ENCODE assay signal across 15 cellular contexts in the genomic region with DNA sequence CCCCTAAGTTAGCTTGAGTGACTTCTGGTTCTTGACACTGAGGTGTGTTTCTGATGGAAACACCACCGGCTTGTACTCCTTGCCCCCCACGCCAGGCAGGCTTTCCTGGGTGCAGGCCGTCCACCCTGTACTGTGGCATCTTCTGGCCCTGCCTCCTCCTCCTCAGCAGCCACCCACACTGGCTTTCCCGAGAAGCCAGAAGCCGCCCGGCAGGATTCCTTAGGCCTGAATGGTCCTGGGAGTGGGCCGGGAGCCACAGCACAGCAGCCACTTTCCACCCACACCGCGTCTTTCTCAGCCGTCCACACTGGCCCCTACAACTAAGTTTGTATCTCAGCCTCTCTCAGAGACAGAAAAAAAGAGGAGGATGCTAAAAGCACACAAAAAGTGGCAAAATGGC. TPM values are rescaled to one million over a fixed set of nuclear protein-coding genes. Genes with fewer than 3 reads are reported as not detected.
A peak's percentile ranks its signal among the peaks of the same experiment; 100 is the strongest.
DNase-seq lines count a peak whose midpoint lies in the region; ATAC-seq and TF ChIP-seq lines count a peak whose summit lies in the region.
"Had no signal": no experiment of that assay in that cellular context is flagged by ENCODE, and none has a peak within 500 bp of the region (broad histone marks: within the 10 kb centered on the region; RNA-seq: fewer than 3 reads in every experiment).

No MANE protein-coding gene starts in this region.

- no peaks in the 10 kb centered on the region for H3K36me3 ChIP-seq in GM23248 (ENCODE audit: low read depth)
- H3K36me3 ChIP-seq in hepatocyte (replicated peaks; ENCODE audit: insufficient read depth, low read depth) = no peaks in the 10 kb centered on the region
- peaks cover 0 to under 1% (median 0%) of the 10 kb centered on the region in 6 donors for H3K36me3 ChIP-seq in spleen
- no peaks in the 10 kb centered on the region for H3K36me3 ChIP-seq in BE2C
- H3K36me3 ChIP-seq: SJSA1 had no signal

- H3K9me2 ChIP-seq in GM23248 (ENCODE audit: insufficient read depth) = no peaks in the 10 kb centered on the region
- H3K9me2 ChIP-seq in hepatocyte (replicated peaks; ENCODE audit: insufficient read depth) = no peaks in the 10 kb centered on the region

- H2AFZ ChIP-seq in GM23248 = peak overlapping the region; percentile 30
- no peak overlapping the region for H2AFZ ChIP-seq in hepatocyte

- H3K9me3 ChIP-seq in GM23248 (ENCODE audit: low read depth) (no peaks in the 10 kb centered on the region), hepatocyte (ENCODE audit: low read depth) (no peaks in the 10 kb centered on the region), spleen (no peaks in the 10 kb centered on the region), BE2C (no peaks in the 10 kb centered on the region)
- H3K9me3 ChIP-seq: gastroesophageal sphincter, SJSA1 had no signal

- H3K27me3 ChIP-seq in GM23248 (replicated peaks; ENCODE audit: insufficient read depth) (no peaks in the 10 kb centered on the region), hepatocyte (no peaks in the 10 kb centered on the region), spleen (replicated peaks in 1 of 7) (peaks cover 0 to 6% (median 0%) of the 10 kb centered on the region in 7 donors), BE2C (no peaks in the 10 kb centered on the region)
- H3K27me3 ChIP-seq: SJSA1 had no signal

- H3F3A ChIP-seq in GM23248 (ENCODE audit: insufficient read depth) = peaks cover 16% of the 10 kb centered on the region

- H3K4me1 ChIP-seq in GM23248 (ENCODE audit: insufficient read depth) = peaks cover 28% of the 10 kb centered on the region
- H3K4me1 ChIP-seq in hepatocyte (ENCODE audit: insufficient read depth) = peaks cover 20% of the 10 kb centered on the region
- peaks cover 5 to 44% (median 21%) of the 10 kb centered on the region in 6 donors for H3K4me1 ChIP-seq in spleen
- H3K4me1 ChIP-seq in BE2C = no peaks in the 10 kb centered on the region

- TF ChIP-seq CTCF in astrocyte of the spinal cord (IDR thresholded peaks at IDR 0.05; ENCODE audit: low read depth, low read length) (no peak), hepatocyte (IDR thresholded peaks at IDR 0.05; ENCODE audit: poor library complexity) (no peak), spleen (IDR thresholded peaks at IDR 0.05 in 8 of 11, conservative IDR thresholded peaks at IDR 0.05 in 3 of 11) (no peak), BE2C (IDR thresholded peaks at IDR 0.05; ENCODE audit: low read depth, low read length) (no peak)

- no peaks in the 10 kb centered on the region for H4K20me1 ChIP-seq in GM23248 (ENCODE audit: insufficient read depth)
- no peaks in the 10 kb centered on the region for H4K20me1 ChIP-seq in hepatocyte (ENCODE audit: insufficient read depth, poor library complexity, severe bottlenecking)

- intact Hi-C loops in spleen (cut with DNase I; ENCODE audit: low total_unique reads) = no loop called here

- DNase-seq in GM23248 (peak; percentile 84), astrocyte of the spinal cord (ENCODE audit: low read depth, low spot score) (peak; percentile 37), hepatocyte (ENCODE audit: low spot score) (peak; percentile 43), spleen (peak; percentile 74), BE2C (no peak), MV-4-11 (lab: John Stamatoyannopoulos, UW) (no peak), glomerular visceral epithelial cell (ENCODE audit: extremely low spot score) (no peak)
- DNase-seq: activated T-cell treated with anti-CD3 and anti-CD28 coated beads for 4 hours; cerebellar nuclear complex; GOT3; stimulated activated CD4-positive, alpha-beta T cell treated with anti-CD3 and anti-CD28 coated beads, Interleukin-1b, Interleukin-23, amount 100 ng/mL, for 48 hours; stimulated activated naive CD4-positive, alpha-beta T cell had no signal

- in situ Hi-C loops in GM23248 (cut with MboI) (no loop called here), astrocyte of the spinal cord (cut with HindIII; ENCODE audit: low sequenced_read_pairs) (no loop called here)

- TF ChIP-seq POLR2A in spleen (IDR thresholded peaks at IDR 0.05) = no peak

- peak overlapping the region; percentile 10; the same call in 1 of the 2 replicates for H3K9ac ChIP-seq in GM23248

- peak overlapping the region; percentile 69 for H3K27ac ChIP-seq in GM23248
- H3K27ac ChIP-seq in hepatocyte = peak overlapping the region; percentile 31
- H3K27ac ChIP-seq in spleen = no peak overlapping the region
- H3K27ac ChIP-seq: gastroesophageal sphincter, SJSA1 had no signal

- no peak for ATAC-seq in GM21723 (IDR thresholded peaks at IDR 0.05; ENCODE audit: unreplicated experiment)
- ATAC-seq: gastroesophageal sphincter had no signal

- 34 to 38% methylated on average over 10 of the region's 10 CpGs for WGBS in GM23248 (ENCODE audit: low coverage in 1 of 2, low lambda C conversion rate in 2 of 2, missing lambda C conversion rate in 2 of 2), 2 experiments
- 62% methylated on average over 10 of the region's 10 CpGs for WGBS in hepatocyte (ENCODE audit: low lambda C conversion rate, missing lambda C conversion rate)
- WGBS in spleen, 5 donors = 69 to 89% (median 77%) methylated on average over 6 to 10 of the region's 10 CpGs

- 0 out of 2 replicates have a peak, but pooled peaks cover 9% of the 10 kb centered on the region for H3K79me2 ChIP-seq in GM23248 (ENCODE audit: insufficient read depth)
- peaks cover 10% of the 10 kb centered on the region for H3K79me2 ChIP-seq in hepatocyte

- H3K4me2 ChIP-seq in GM23248 (ENCODE audit: unreplicated experiment) = peak overlapping the region; percentile 15
- no peak overlapping the region for H3K4me2 ChIP-seq in hepatocyte

- H3K4me3 ChIP-seq in GM23248 (no peak overlapping the region), astrocyte of the spinal cord (ENCODE audit: low read depth, low read length) (no peak overlapping the region), hepatocyte (no peak overlapping the region), spleen (no peak overlapping the region), BE2C (ENCODE audit: low read depth, low read length) (no peak overlapping the region)
- H3K4me3 ChIP-seq: gastroesophageal sphincter, SJSA1 had no signal

RNA-seq across cellular contexts. Expression of gene HSBP1L1, which starts 2.1 kb away (rescaled TPM):
- 6.8 and 17.8 TPM in 2 replicates for total RNA-seq in GM23248 (2014; rRNA removed; shearing (Covaris generic))
- polyA plus RNA-seq in GM23248 (2016; fragmentation: Nextera tagmentation; extraction: Ambion mirVana) (27.0 and 28.7 TPM in 2 replicates), hepatocyte (81.9 and 82.0 TPM in 2 replicates), spleen (10 to 100 TPM; 10.0 to 21.5 (median 15.8) TPM)
- total RNA-seq in hepatocyte (55.2 and 58.7 TPM in 2 replicates), spleen (10 to 100 TPM; 10.3 to 36.4 (median 20.1) TPM)
- polyA plus RNA-seq in BE2C (2012; ENCODE audit: insufficient read depth, insufficient read length, low read depth) = 12.1 TPM

RNA-seq across cellular contexts. Expression of gene SLC66A2, which starts 10.9 kb away (rescaled TPM):
- total RNA-seq in GM23248 (2014; rRNA removed; shearing (Covaris generic)) = 67.0 and 85.5 TPM in 2 replicates
- 33.1 and 33.5 TPM in 2 replicates for polyA plus RNA-seq in GM23248 (2016; fragmentation: Nextera tagmentation; extraction: Ambion mirVana)
- 23.4 and 31.1 TPM in 2 replicates for total RNA-seq in hepatocyte
- 36.5 and 36.9 TPM in 2 replicates for polyA plus RNA-seq in hepatocyte
- 10 to 100 TPM; 40.9 to 61.9 (median 51.1) TPM for total RNA-seq in spleen
- polyA plus RNA-seq in spleen = 10 to 100 TPM; 28.7 to 53.9 (median 33.4) TPM
- polyA plus RNA-seq in BE2C (2012; ENCODE audit: insufficient read depth, insufficient read length, low read depth) = 17.6 TPM

RNA-seq across cellular contexts. Expression of gene TXNL4A, which starts 26.1 kb away (rescaled TPM):
- 17.4 and 28.5 TPM in 2 replicates for total RNA-seq in GM23248 (2014; rRNA removed; shearing (Covaris generic))
- 192 and 195 TPM in 2 replicates for polyA plus RNA-seq in GM23248 (2016; fragmentation: Nextera tagmentation; extraction: Ambion mirVana)
- 54.2 and 71.9 TPM in 2 replicates for total RNA-seq in hepatocyte
- 227 and 254 TPM in 2 replicates for polyA plus RNA-seq in hepatocyte
- 10 to 100 TPM; 20.7 to 76.5 (median 63.9) TPM for total RNA-seq in spleen
- 10 to 100 TPM; 75.2 to 98.5 (median 80.9) TPM for polyA plus RNA-seq in spleen
- 177 TPM for polyA plus RNA-seq in BE2C (2012; ENCODE audit: insufficient read depth, insufficient read length, low read depth)

Comparison
In these comparisons a context has a peak if more than half of its experiments do, and no peak if none do; other contexts are left out.
1. DNase-seq: peak in GM23248 (single experiment), astrocyte of the spinal cord (single experiment), hepatocyte (single experiment) and spleen (single experiment); none in BE2C (single experiment), MV-4-11 (single experiment) and glomerular visceral epithelial cell (single experiment).
2. H3K27ac ChIP-seq: peak in GM23248 (single experiment) and hepatocyte (single experiment); none in spleen (0 of 8).